Comparison of ENCODE assay signal across 8 cellular contexts in the genomic region with DNA sequence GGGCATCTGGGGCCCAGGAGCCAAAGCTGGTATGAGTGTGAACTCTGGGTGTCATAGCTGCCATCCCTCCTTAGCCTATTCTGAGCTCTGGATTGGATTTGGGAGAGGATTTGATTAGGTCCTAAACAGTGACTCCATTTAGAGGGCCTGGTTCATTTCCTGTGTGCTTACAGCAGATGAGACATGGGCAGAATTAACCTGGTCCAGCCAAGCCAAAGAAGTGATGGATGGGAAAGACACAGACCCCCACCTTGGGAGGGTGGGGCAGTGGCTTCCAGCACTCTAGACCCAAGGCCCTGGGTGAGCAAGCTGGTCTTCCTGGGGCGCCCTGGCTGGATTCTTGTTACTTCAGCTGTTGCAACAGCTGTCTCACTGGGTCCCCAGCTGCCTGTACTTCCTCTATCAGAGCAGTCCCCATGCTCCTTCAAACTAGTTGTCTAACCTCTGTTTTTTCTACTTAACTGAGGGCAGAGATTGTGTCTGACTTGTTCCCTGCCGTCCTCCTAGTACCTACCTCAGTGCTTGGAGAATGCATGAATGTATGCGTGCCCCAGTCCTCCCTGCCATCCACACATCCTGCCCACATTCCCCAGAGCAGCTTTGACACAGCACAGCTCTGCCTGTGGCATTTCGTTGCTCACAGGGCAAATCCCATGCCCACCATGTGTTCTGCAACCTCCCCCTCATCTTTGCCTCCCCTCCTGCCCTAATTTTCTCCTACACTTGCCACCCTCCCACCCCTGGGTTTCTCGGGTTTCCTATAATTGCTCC.
DNase-seq lines count a peak whose midpoint lies in the region; ATAC-seq and TF ChIP-seq lines count a peak whose summit lies in the region.

No MANE protein-coding gene starts in this region.

- intact Hi-C loops in Right ventricle myocardium inferior (cut with DNase I) = no loop called here

- peaks cover 75% of the 10 kb centered on the region for H3K4me1 Mint-ChIP-seq in activated CD4-positive, alpha-beta T cell treated with anti-CD3 and anti-CD28 coated beads, Interleukin-2, amount 10 ng/mL, durations not matched to agents 7 days and 5 days

- peaks cover 59% of the 10 kb centered on the region for H3K4me1 ChIP-seq in Loucy (ENCODE audit: insufficient read depth, low read length, poor library complexity, severe bottlenecking)
- H3K4me1 ChIP-seq in smooth muscle cell (ENCODE audit: low read depth) = peaks cover 12% of the 10 kb centered on the region

- H3K4me2 ChIP-seq in Loucy (ENCODE audit: low read depth, low read length, poor library complexity, severe bottlenecking) (peak overlapping the region; percentile 89), smooth muscle cell (peak overlapping the region; percentile 32)

- DNase-seq in DMS 273 treated with DMSO at 0.1 percent for 48 hours (lab: John Stamatoyannopoulos, UW) (peak; percentile 40), Right ventricle myocardium inferior (ENCODE audit: missing footprints) (peak; percentile 88), smooth muscle cell (lab: John Stamatoyannopoulos, UW; ENCODE audit: unreplicated experiment) (no peak), dermis blood vessel endothelial cell (no peak), NCI-H187 treated with DMSO at 0.1 percent for 48 hours (lab: John Stamatoyannopoulos, UW) (no peak)
- peak; percentile 45 for DNase-seq in activated CD4-positive, alpha-beta T cell treated with anti-CD3 and anti-CD28 coated beads, Interleukin-2, amount 10 ng/mL, durations not matched to agents 7 days and 5 days

- POLR2A ChIA-PET in activated CD4-positive, alpha-beta T cell treated with anti-CD3 and anti-CD28 coated beads, Interleukin-2, amount 10 ng/mL, durations not matched to agents 7 days and 5 days (lab: Charles Lee) = interaction anchor here (0.6 to 1.9 kb wide), 2 partner anchors 62 to 67 kb away, joined by 3 to 8 read pairs; no protein-coding TSS in a partner anchor

- H3K27ac Mint-ChIP-seq in activated CD4-positive, alpha-beta T cell treated with anti-CD3 and anti-CD28 coated beads, Interleukin-2, amount 10 ng/mL, durations not matched to agents 7 days and 5 days = peak overlapping the region; percentile 97

- peaks cover 13% of the 10 kb centered on the region for H3F3A ChIP-seq in Loucy (ENCODE audit: low read depth)
- H3F3A ChIP-seq in smooth muscle cell (ENCODE audit: low read depth) = peaks cover 22% of the 10 kb centered on the region

- peak overlapping the region; percentile 75 for H3K27ac ChIP-seq in smooth muscle cell (ENCODE audit: low read depth)

- peak overlapping the region; percentile 75 for H3K9ac ChIP-seq in Loucy (ENCODE audit: low read depth, low read length, poor library complexity, severe bottlenecking)
- no peak overlapping the region for H3K9ac ChIP-seq in smooth muscle cell (ENCODE audit: low read depth)

- WGBS in smooth muscle cell (ENCODE audit: low lambda C conversion rate) = 56% methylated on average over 5 of the region's 5 CpGs

- H3K4me3 ChIP-seq in Loucy (ENCODE audit: low read length, poor library complexity, severe bottlenecking) (peak overlapping the region; percentile 65), smooth muscle cell (no peak overlapping the region)

- H3K4me3 Mint-ChIP-seq in activated CD4-positive, alpha-beta T cell treated with anti-CD3 and anti-CD28 coated beads, Interleukin-2, amount 10 ng/mL, durations not matched to agents 7 days and 5 days = peak overlapping the region; percentile 85

- H3K9me2 ChIP-seq in Loucy (replicated peaks; ENCODE audit: low read depth, low read length) = no peaks in the 10 kb centered on the region

- H3K27me3 ChIP-seq in Loucy (ENCODE audit: insufficient read depth, low read length, poor library complexity, severe bottlenecking) (no peaks in the 10 kb centered on the region), smooth muscle cell (ENCODE audit: low read depth) (no peaks in the 10 kb centered on the region)

- ATAC-seq in GM21515 (IDR thresholded peaks at IDR 0.05; ENCODE audit: unreplicated experiment) (peak; percentile 24), Right ventricle myocardium inferior (peak; percentile 38)

- no peaks in the 10 kb centered on the region for H3K9me3 ChIP-seq in Loucy (ENCODE audit: insufficient read depth, low read depth, low read length)
- no peaks in the 10 kb centered on the region for H3K9me3 ChIP-seq in smooth muscle cell (replicated peaks; ENCODE audit: low read depth)

- no peak for TF ChIP-seq CTCF in Loucy (conservative IDR thresholded peaks at IDR 0.05; ENCODE audit: low read length)
- TF ChIP-seq CTCF in smooth muscle cell (IDR thresholded peaks at IDR 0.05; ENCODE audit: borderline replicate concordance, insufficient read depth, poor library complexity, severe bottlenecking) = no peak

- no peaks in the 10 kb centered on the region for H4K20me1 ChIP-seq in Loucy (ENCODE audit: insufficient read depth, low read length, poor library complexity, severe bottlenecking)
- H4K20me1 ChIP-seq in smooth muscle cell (ENCODE audit: low read depth) = peaks cover 2% of the 10 kb centered on the region

- CTCF ChIA-PET in activated CD4-positive, alpha-beta T cell treated with anti-CD3 and anti-CD28 coated beads, Interleukin-2, amount 10 ng/mL, durations not matched to agents 7 days and 5 days (lab: Charles Lee) = interaction anchor here (0.7 to 4.7 kb wide), 16 partner anchors 9 to 325 kb away, joined by 3 to 18 read pairs (median 4); partner anchors contain the start of genes ALAD, C9orf43, CDC26 and POLE3

- H3K79me2 ChIP-seq in Loucy (ENCODE audit: insufficient read depth, low read length) = peaks cover 8% of the 10 kb centered on the region; the same call in 1 of the 2 replicates
- H3K79me2 ChIP-seq in smooth muscle cell (ENCODE audit: low read depth) = peaks cover 19% of the 10 kb centered on the region

- H3K27me3 Mint-ChIP-seq in activated CD4-positive, alpha-beta T cell treated with anti-CD3 and anti-CD28 coated beads, Interleukin-2, amount 10 ng/mL, durations not matched to agents 7 days and 5 days = no peaks in the 10 kb centered on the region

- H2AFZ ChIP-seq in Loucy (ENCODE audit: low read length) = no peak overlapping the region
- H2AFZ ChIP-seq in smooth muscle cell (ENCODE audit: low read depth) = no peak overlapping the region

- H3K36me3 ChIP-seq in Loucy (ENCODE audit: insufficient read depth, low read length) (peaks cover 8% of the 10 kb centered on the region; the same call in 1 of the 2 replicates), smooth muscle cell (ENCODE audit: low read depth) (no peaks in the 10 kb centered on the region)

- no peaks in the 10 kb centered on the region for H3K9me3 Mint-ChIP-seq in activated CD4-positive, alpha-beta T cell treated with anti-CD3 and anti-CD28 coated beads, Interleukin-2, amount 10 ng/mL, durations not matched to agents 7 days and 5 days

- H3K36me3 Mint-ChIP-seq in activated CD4-positive, alpha-beta T cell treated with anti-CD3 and anti-CD28 coated beads, Interleukin-2, amount 10 ng/mL, durations not matched to agents 7 days and 5 days (ENCODE audit: low read depth) = peaks cover 24% of the 10 kb centered on the region

Comparison
In these comparisons a context has a peak if more than half of its experiments do, and no peak if none do; other contexts are left out.
1. DNase-seq: peak in DMS 273 treated with DMSO at 0.1 percent for 48 hours (single experiment), activated CD4-positive, alpha-beta T cell treated with anti-CD3 and anti-CD28 coated beads, Interleukin-2, amount 10 ng/mL, durations not matched to agents 7 days and 5 days (single experiment) and Right ventricle myocardium inferior (single experiment); none in smooth muscle cell (single experiment), dermis blood vessel endothelial cell (single experiment) and NCI-H187 treated with DMSO at 0.1 percent for 48 hours (single experiment).